19 cellular contexts compared by ENCODE assay signal in the genomic region with DNA sequence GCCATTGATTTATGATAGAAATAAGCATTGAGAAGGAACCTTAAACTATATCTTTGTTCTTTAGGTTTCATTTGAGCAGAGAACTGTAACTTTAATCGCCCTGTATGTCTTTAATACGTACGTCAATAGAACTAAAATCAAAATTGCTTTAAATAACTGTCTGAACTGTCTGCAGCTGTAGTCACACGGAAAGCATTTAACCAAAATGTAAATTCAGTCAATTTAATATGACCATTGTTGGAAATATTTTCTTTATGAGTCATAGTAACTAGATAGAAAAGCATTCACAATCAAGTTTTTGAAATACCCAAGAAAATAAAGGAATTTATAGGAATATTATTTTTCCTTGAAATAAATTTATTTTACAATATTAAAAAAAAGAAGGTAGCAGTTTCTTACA.
DNase-seq lines count a peak whose midpoint lies in the region; ATAC-seq and TF ChIP-seq lines count a peak whose summit lies in the region.
"Had no signal": no experiment of that assay in that cellular context is flagged by ENCODE, and none has a peak within 500 bp of the region (broad histone marks: within the 10 kb centered on the region; RNA-seq: fewer than 3 reads in every experiment).

No MANE protein-coding gene starts in this region.

- H3K4me1 ChIP-seq in fibroblast of lung (ENCODE audit: control insufficient read depth, extremely low read depth, insufficient read depth, low read length) (peaks cover 4% of the 10 kb centered on the region), ovary (ENCODE audit: insufficient read depth) (no peaks in the 10 kb centered on the region)
- H3K4me1 ChIP-seq: BLaER1 treated with 17β-estradiol and CSF1 and Interleukin-3, amounts not matched to agents 10 nM and 100 nM had no signal

- no peaks in the 10 kb centered on the region for H3K27me3 ChIP-seq in fibroblast of lung (ENCODE audit: control insufficient read depth, insufficient read depth, low read length)
- no peaks in the 10 kb centered on the region for H3K27me3 ChIP-seq in ovary
- H3K27me3 ChIP-seq: BLaER1 treated with 17β-estradiol and CSF1 and Interleukin-3, amounts not matched to agents 10 nM and 100 nM had no signal

- H3K9ac ChIP-seq in fibroblast of lung (ENCODE audit: insufficient read depth, low read length) = no peak overlapping the region
- H3K9ac ChIP-seq: BLaER1 treated with 17β-estradiol and CSF1 and Interleukin-3, amounts not matched to agents 10 nM and 100 nM; SK-N-SH had no signal

- intact Hi-C loops in ovary (cut with DNase I) (no loop called here), natural killer cell (cut with micrococcal nuclease) (no loop called here)

- peak overlapping the region; percentile 51 for H3K4me2 ChIP-seq in fibroblast of lung (ENCODE audit: extremely low read depth, insufficient read depth, low read length)
- H3K4me2 ChIP-seq: BLaER1 treated with 17β-estradiol and CSF1 and Interleukin-3, amounts not matched to agents 10 nM and 100 nM; SK-N-SH had no signal

- H3K36me3 ChIP-seq in fibroblast of lung (ENCODE audit: control insufficient read depth, insufficient read depth, low read length) (no peaks in the 10 kb centered on the region), ovary (no peaks in the 10 kb centered on the region)
- H3K36me3 ChIP-seq: BLaER1 treated with 17β-estradiol and CSF1 and Interleukin-3, amounts not matched to agents 10 nM and 100 nM had no signal

- H2AFZ ChIP-seq in fibroblast of lung (ENCODE audit: low read length) = no peak overlapping the region

- no peak overlapping the region for H3K4me3 ChIP-seq in fibroblast of lung (replicated peaks in 1 of 4; ENCODE audit: control extremely low read depth in 1 of 4, insufficient read depth in 1 of 4, low read depth in 3 of 4, low read length in 4 of 4)
- H3K4me3 ChIP-seq in retinal pigment epithelial cell (ENCODE audit: low read length) = no peak overlapping the region
- no peak overlapping the region for H3K4me3 ChIP-seq in ovary
- H3K4me3 ChIP-seq: BLaER1 treated with 17β-estradiol and CSF1 and Interleukin-3, amounts not matched to agents 10 nM and 100 nM; lung had no signal

- no peak overlapping the region for H3K27ac Mint-ChIP-seq in natural killer cell
- H3K27ac Mint-ChIP-seq: activated T-helper 17 cell treated with anti-CD3 and anti-CD28 coated beads, Interleukin-2, amount 50 U/mL, for 72 hours had no signal

- no peaks in the 10 kb centered on the region for H3K27me3 Mint-ChIP-seq in natural killer cell (ENCODE audit: low read depth in 2 of 2)
- H3K27me3 Mint-ChIP-seq: activated T-helper 17 cell treated with anti-CD3 and anti-CD28 coated beads, Interleukin-2, amount 50 U/mL, for 72 hours had no signal

- no peaks in the 10 kb centered on the region for H4K20me1 ChIP-seq in fibroblast of lung (ENCODE audit: control insufficient read depth, extremely low read depth, insufficient read depth, low read length)
- H4K20me1 ChIP-seq: BLaER1 treated with 17β-estradiol and CSF1 and Interleukin-3, amounts not matched to agents 10 nM and 100 nM had no signal

- no peaks in the 10 kb centered on the region for H3K4me1 Mint-ChIP-seq in natural killer cell
- H3K4me1 Mint-ChIP-seq: activated T-helper 17 cell treated with anti-CD3 and anti-CD28 coated beads, Interleukin-2, amount 50 U/mL, for 72 hours had no signal

- H3K4me3 Mint-ChIP-seq in natural killer cell = no peak overlapping the region
- H3K4me3 Mint-ChIP-seq: activated T-helper 17 cell treated with anti-CD3 and anti-CD28 coated beads, Interleukin-2, amount 50 U/mL, for 72 hours had no signal

- no peak for TF ChIP-seq EP300 in ovary (IDR thresholded peaks at IDR 0.05)

- DNase-seq in GM03348 (ENCODE audit: low spot score) (peak; percentile 15), amniotic epithelial cell (ENCODE audit: low read depth) (peak; percentile 17), fibroblast of lung (ENCODE audit: low read depth in 2 of 2) (peak; percentile 37 to 81), retinal pigment epithelial cell (ENCODE audit: low read depth) (peak; percentile 51), ovary (no peak), natural killer cell (no peak), AML-193 (lab: John Stamatoyannopoulos, UW) (no peak)
- DNase-seq: activated CD4-positive, alpha-beta T cell treated with anti-CD3 and anti-CD28 coated beads for 1 hour; DMS 273 treated with DMSO at 0.1 percent for 48 hours; NCI-H1417 treated with DMSO at 0.1 percent for 48 hours; NCI-H2171; NCI-H82; SK-N-SH; stimulated activated CD4-positive, alpha-beta T cell treated with anti-CD3 and anti-CD28 coated beads, Interleukin-4, amount 100 ng/mL, for 4 hours; T-helper 9 cell had no signal

- no peak for ATAC-seq in natural killer cell
- ATAC-seq in HG03159 (IDR thresholded peaks at IDR 0.05; ENCODE audit: unreplicated experiment) = no peak
- ATAC-seq: activated T-helper 17 cell treated with anti-CD3 and anti-CD28 coated beads, Interleukin-2, amount 50 U/mL, for 72 hours had no signal

- H3K36me3 Mint-ChIP-seq in natural killer cell = peaks cover 15% of the 10 kb centered on the region

- no peaks in the 10 kb centered on the region for H3K79me2 ChIP-seq in fibroblast of lung (ENCODE audit: control insufficient read depth, insufficient read depth, low read length)

- no peak overlapping the region for H3K27ac ChIP-seq in fibroblast of lung (ENCODE audit: insufficient read depth, low read length)
- H3K27ac ChIP-seq in ovary = no peak overlapping the region
- H3K27ac ChIP-seq: BLaER1 treated with 17β-estradiol and CSF1 and Interleukin-3, amounts not matched to agents 10 nM and 100 nM had no signal

- H3K9me3 ChIP-seq in fibroblast of lung (ENCODE audit: control insufficient read depth, insufficient read depth, low read depth, low read length) (no peaks in the 10 kb centered on the region), ovary (no peaks in the 10 kb centered on the region)
- H3K9me3 ChIP-seq: SK-N-SH had no signal

- TF ChIP-seq CTCF in fibroblast of lung (conservative IDR thresholded peaks at IDR 0.05 in 1 of 2, IDR thresholded peaks at IDR 0.05 in 1 of 2; ENCODE audit: low read depth in 1 of 2, low read length in 2 of 2) (no peak), retinal pigment epithelial cell (conservative IDR thresholded peaks at IDR 0.05; ENCODE audit: low read depth, low read length) (no peak), ovary (IDR thresholded peaks at IDR 0.05) (no peak), natural killer cell (IDR thresholded peaks at IDR 0.05) (no peak)

- H3K9me3 Mint-ChIP-seq in natural killer cell = peaks cover 13 to 15% of the 10 kb centered on the region in 2 donors

- 38 to 57% (median 39%) methylated on average over 4 of the region's 4 CpGs for WGBS in ovary, 3 donors

- TF ChIP-seq POLR2A in ovary (IDR thresholded peaks at IDR 0.05) = no peak

Comparison
In these comparisons a context has a peak if more than half of its experiments do, and no peak if none do; other contexts are left out.
1. DNase-seq: peak in GM03348 (single experiment), amniotic epithelial cell (single experiment), fibroblast of lung (2 of 2) and retinal pigment epithelial cell (single experiment); none in ovary (0 of 5), natural killer cell (single experiment) and AML-193 (0 of 2).